9 cellular contexts compared by ENCODE assay signal in genomic region chr12:6345319-6346071, GRCh38. TPM values are rescaled to one million over a fixed set of nuclear protein-coding genes. Genes with fewer than 3 reads are reported as not detected.
A peak's percentile ranks its signal among the peaks of the same experiment; 100 is the strongest.
DNase-seq lines count a peak whose midpoint lies in the region; ATAC-seq, FAIRE-seq and TF ChIP-seq lines count a peak whose summit lies in the region.
"Had no signal": no experiment of that assay in that cellular context is flagged by ENCODE, and none has a peak within 500 bp of the region (broad histone marks: within the 10 kb centered on the region; RNA-seq: fewer than 3 reads in every experiment).

No MANE protein-coding gene starts in this region.

- peaks cover 53% of the 10 kb centered on the region in 2 donors for H3K4me1 ChIP-seq in duodenal mucosa (ENCODE audit: control insufficient read depth in 1 of 2, insufficient read depth in 2 of 2, low read length in 2 of 2)

- H3K27me3 Mint-ChIP-seq in neural crest cell (ENCODE audit: low read depth): no peaks in the 10 kb centered on the region

- H3K9ac ChIP-seq in duodenal mucosa (ENCODE audit: low read depth in 1 of 2, low read length in 2 of 2): peak overlapping the region; percentile 65 to 69
- H3K9ac ChIP-seq: KMS-11 had no signal

- H3K9me3 ChIP-seq in duodenal mucosa (ENCODE audit: control insufficient read depth in 1 of 2, low read length in 2 of 2): no peaks in the 10 kb centered on the region

- FAIRE-seq in GM12892 (lab: Jason Lieb, UNC): no peak

- DNase-seq in GM04503 (ENCODE audit: low read depth) (peak; percentile 83), neural crest cell (ENCODE audit: low read depth, low spot score) (no peak), iPS-NIHi11 (ENCODE audit: low spot score) (no peak), GM12892 (ENCODE audit: insufficient read length) (no peak), NCI-H1092 (lab: John Stamatoyannopoulos, UW) (no peak), GM19240 (ENCODE audit: insufficient read length, low spot score) (no peak)

- peak overlapping the region; percentile 6 for H3K4me3 Mint-ChIP-seq in neural crest cell

- no peaks in the 10 kb centered on the region for H3K9me3 Mint-ChIP-seq in neural crest cell

- no peaks in the 10 kb centered on the region for H3K27me3 ChIP-seq in duodenal mucosa (ENCODE audit: control insufficient read depth in 1 of 2, insufficient read depth in 2 of 2, low read length in 2 of 2)

- no peak for TF ChIP-seq POLR2A in GM12892 (IDR thresholded peaks at IDR 0.05; ENCODE audit: low read depth, low read length)

- H3K27ac Mint-ChIP-seq in neural crest cell (ENCODE audit: unreplicated experiment): no peak overlapping the region

- no peaks in the 10 kb centered on the region for H3K36me3 Mint-ChIP-seq in neural crest cell (ENCODE audit: low read depth)

- no peaks in the 10 kb centered on the region for H3K36me3 ChIP-seq in duodenal mucosa (ENCODE audit: control insufficient read depth in 1 of 2, insufficient read depth in 2 of 2, low read length in 2 of 2)

- peak; percentile 42 for ATAC-seq in SK-N-SH treated with all-trans-retinoic acid at 6 μM for 48 hours

- H3K4me1 Mint-ChIP-seq in neural crest cell: peaks cover 25% of the 10 kb centered on the region

- peak overlapping the region; percentile 18 to 32 for H3K4me3 ChIP-seq in duodenal mucosa (ENCODE audit: low read depth in 1 of 2, low read length in 2 of 2)

- peak overlapping the region; percentile 67 for H3K27ac ChIP-seq in duodenal mucosa (ENCODE audit: low read depth, low read length)
- H3K27ac ChIP-seq: KMS-11 had no signal

- no peak for TF ChIP-seq CTCF in neural crest cell (conservative IDR thresholded peaks at IDR 0.05)

TF ChIP-seq in SK-N-SH treated with all-trans-retinoic acid at 6 μM for 48 hours, 23 proteins besides CTCF, POLR2A, EP300 and RAD21:
- TF ChIP-seq ZNF565 (CRISPR knock-in tag; conservative IDR thresholded peaks at IDR 0.05; ENCODE audit: low read depth): no peak
- 0 out of 2 replicates have a peak, but pooled peaks have one; percentile 28 for TF ChIP-seq ZFP3 (CRISPR knock-in tag; IDR thresholded peaks at IDR 0.05)

RNA-seq across cellular contexts. Expression of gene TNFRSF1A, which starts 3.6 kb away (rescaled TPM):
- total RNA-seq in neural crest cell: 41.5 and 47.7 TPM in 2 replicates
- 6.0 TPM for polyA plus RNA-seq in GM12892 (2012; ENCODE audit: missing spikeins)

RNA-seq across cellular contexts. Expression of gene SCNN1A, which starts 29.9 kb away (rescaled TPM):
- not detected in 2 replicates for total RNA-seq in neural crest cell
- not detected for polyA plus RNA-seq in GM12892 (2012; ENCODE audit: missing spikeins)

RNA-seq across cellular contexts. Expression of gene PLEKHG6, which starts 35.0 kb away (rescaled TPM):
- total RNA-seq in neural crest cell: 0.47 and 0.55 TPM in 2 replicates
- polyA plus RNA-seq in GM12892 (2012; ENCODE audit: missing spikeins): 2.2 TPM

RNA-seq across cellular contexts. Expression of gene LTBR, which starts 38.5 kb away (rescaled TPM):
- total RNA-seq in neural crest cell: 1.6 and 1.7 TPM in 2 replicates
- 0.40 TPM for polyA plus RNA-seq in GM12892 (2012; ENCODE audit: missing spikeins)
